Comparison of ENCODE assay signal across 8 cellular contexts in genomic region chr2:113583541-113584225, GRCh38. TPM values are rescaled to one million over a fixed set of nuclear protein-coding genes. Genes with fewer than 3 reads are reported as not detected.
DNase-seq lines count a peak whose midpoint lies in the region; TF ChIP-seq lines count a peak whose summit lies in the region.
"Not testable (repeated sequence)": the region's sequence is repeated elsewhere in the genome, so short reads cannot be mapped to it uniquely, and the experiment has no call there.

No MANE protein-coding gene starts in this region.

- not testable (repeated sequence) for H3K36me3 ChIP-seq in SJCRH30; osteoblast (ENCODE audit: insufficient read depth, low read length)

- H2AK5ac ChIP-seq in H9 (ENCODE audit: insufficient read length, low read length) = not testable (repeated sequence)

- H3K14ac ChIP-seq in H9 (ENCODE audit: insufficient read depth, low read length) = peak overlapping the region; percentile 83

- not testable (repeated sequence) for H3K4ac ChIP-seq in H9 (ENCODE audit: low read depth, low read length)

- not testable (repeated sequence) for H3K27me3 ChIP-seq in H9 (ENCODE audit: insufficient read depth, low read length); SJCRH30; dorsolateral prefrontal cortex; osteoblast (ENCODE audit: insufficient read depth, low read length)

- peak; percentile 82 for DNase-seq in Ammon's horn (ENCODE audit: low spot score)
- DNase-seq in H9 = peak; percentile 83
- peak; percentile 89 to 90 for DNase-seq in SJCRH30
- DNase-seq in activated T-cell treated with anti-CD3 and anti-CD28 coated beads, Interleukin-2, amount 50 U/mL, for 48 hours = peak; percentile 84 to 90
- peak; percentile 62 to 94 (median 79) for DNase-seq in dorsolateral prefrontal cortex
- DNase-seq in osteoblast (ENCODE audit: insufficient read length, low spot score, missing footprints) = peak; percentile 83
- DNase-seq in stimulated activated CD8-positive, alpha-beta memory T cell treated with anti-CD3 and anti-CD28 coated beads, Interleukin-15, amount 100 ng/mL, for 48 hours (ENCODE audit: low read depth in 2 of 2) = peak; percentile 78 to 79

- H3K36me3 Mint-ChIP-seq in H9 (ENCODE audit: insufficient read depth in 1 of 3, low read depth in 3 of 3) = not testable (repeated sequence)

- H3K79me1 ChIP-seq in H9 (ENCODE audit: insufficient read depth, low read depth, low read length, poor library complexity, severe bottlenecking) = not testable (repeated sequence)

- H3K4me2 ChIP-seq in H9 (ENCODE audit: insufficient read depth, insufficient read length, low read length) = peak overlapping the region; percentile 72
- H3K4me2 ChIP-seq in osteoblast (ENCODE audit: insufficient read depth, low read length) = peak overlapping the region; percentile 81

- not testable (repeated sequence) for H4K8ac ChIP-seq in H9 (replicated peaks; ENCODE audit: insufficient read length, low read depth, low read length)

- no CpG with 5 or more reads among the region's 62 CpGs for WGBS in H9 (ENCODE audit: extremely low coverage, insufficient read length, low lambda C conversion rate)

- not testable (repeated sequence) for H3K4me1 ChIP-seq in H9 (ENCODE audit: insufficient read depth, low read length); SJCRH30; osteoblast (ENCODE audit: insufficient read depth, low read length)

- not testable (repeated sequence) for H3T11ph ChIP-seq in H9 (ENCODE audit: low read length)

- not testable (repeated sequence) for H4K5ac ChIP-seq in H9 (ENCODE audit: insufficient read length, low read depth, low read length)

- TF ChIP-seq CTCF in H9 (conservative IDR thresholded peaks at IDR 0.05); osteoblast (IDR thresholded peaks at IDR 0.05; ENCODE audit: extremely low read depth, low read depth, low read length): not testable (repeated sequence)
- TF ChIP-seq CTCF in dorsolateral prefrontal cortex (IDR thresholded peaks at IDR 0.05 in 54 of 56, conservative IDR thresholded peaks at IDR 0.05 in 2 of 56; ENCODE audit: low read depth in 1 of 56, partially characterized antibody in 56 of 56) = peak in 13 of 56 donors; percentile 6 to 39 (median 20)

- not testable (repeated sequence) for H3K23me2 ChIP-seq in H9 (ENCODE audit: insufficient read length, low read depth, low read length, poor library complexity, severe bottlenecking)

- not testable (repeated sequence) for H3K9me3 ChIP-seq in H9 (ENCODE audit: control insufficient read depth, low read depth, low read length); SJCRH30 (replicated peaks); iPS-18c (ENCODE audit: control insufficient read depth, insufficient read depth, low read length); osteoblast (ENCODE audit: low read depth, low read length)

- H2BK5ac ChIP-seq in H9 (ENCODE audit: insufficient read length, low read length) = not testable (repeated sequence)

- H3K56ac ChIP-seq in H9 (ENCODE audit: insufficient read length, low read depth, low read length) = not testable (repeated sequence)

- not testable (repeated sequence) for H2AFZ ChIP-seq in H9 (ENCODE audit: low read length)
- peak overlapping the region; percentile 97 for H2AFZ ChIP-seq in osteoblast (ENCODE audit: low read length)

- H3K23ac ChIP-seq in H9 (ENCODE audit: insufficient read length, low read depth, low read length) = not testable (repeated sequence)

- not testable (repeated sequence) for H2BK120ac ChIP-seq in H9 (ENCODE audit: low read depth, low read length, poor library complexity, severe bottlenecking)

- not testable (repeated sequence) for H2BK20ac ChIP-seq in H9 (ENCODE audit: low read depth, low read length, poor library complexity, severe bottlenecking)

- not testable (repeated sequence) for H2BK15ac ChIP-seq in H9 (ENCODE audit: low read depth, low read length)

- peak overlapping the region; percentile 80 to 96 (median 92); a peak in 5 of 7 replicates for H3K27ac Mint-ChIP-seq in H9

- H3K27ac ChIP-seq in H9 (ENCODE audit: insufficient read length, low read depth, low read length) = not testable (repeated sequence)
- H3K27ac ChIP-seq in SJCRH30 = peak overlapping the region; percentile 87
- H3K27ac ChIP-seq in dorsolateral prefrontal cortex = peak overlapping the region in 57 of 59 donors; percentile 23 to 93 (median 83)
- peak overlapping the region; percentile 37 for H3K27ac ChIP-seq in osteoblast (ENCODE audit: low read depth, low read length)

- not testable (repeated sequence) for H4K91ac ChIP-seq in H9 (ENCODE audit: insufficient read length, low read depth, low read length)

- peaks cover 9 to 17% of the 10 kb centered on the region in 2 experiments for H3K4me1 Mint-ChIP-seq in H9

- peaks cover 11% of the 10 kb centered on the region for H3K27me3 Mint-ChIP-seq in H9 (ENCODE audit: low read depth)

- intact Hi-C loops in dorsolateral prefrontal cortex (cut with DNase I) = not testable (repeated sequence)

- H3K18ac ChIP-seq in H9 (ENCODE audit: insufficient read length, low read depth, low read length) = peak overlapping the region; percentile 21

- H3K9ac ChIP-seq in H9 (ENCODE audit: extremely low read depth, insufficient read length, low read length) = peak overlapping the region; percentile 18

- H4K20me1 ChIP-seq in H9 (ENCODE audit: control insufficient read depth, insufficient read depth, insufficient read length); osteoblast (ENCODE audit: insufficient read depth, low read length): not testable (repeated sequence)

- H3K4me3 ChIP-seq in SJCRH30 = peak overlapping the region; percentile 100
- peak overlapping the region; percentile 49 to 96 (median 76) for H3K4me3 ChIP-seq in dorsolateral prefrontal cortex
- peak overlapping the region; percentile 85 for H3K4me3 ChIP-seq in iPS-18c (ENCODE audit: insufficient read depth, low read depth, low read length)
- H3K4me3 ChIP-seq in osteoblast (ENCODE audit: insufficient read depth, low read length) = peak overlapping the region; percentile 78

- not testable (repeated sequence) for H3K9me3 Mint-ChIP-seq in H9

- H2BK12ac ChIP-seq in H9 (ENCODE audit: insufficient read length, low read depth, low read length) = not testable (repeated sequence)

- peak overlapping the region; percentile 91 to 97 for H3K4me3 Mint-ChIP-seq in H9

- not testable (repeated sequence) for H3K79me2 ChIP-seq in H9 (ENCODE audit: insufficient read depth, low read length); osteoblast (ENCODE audit: insufficient read depth, low read length)

RNA-seq across cellular contexts. Expression of gene RABL2A, which starts 43.4 kb away (rescaled TPM):
- total RNA-seq in H9 (2021) = 11.4 and 12.7 TPM in 2 replicates
- total RNA-seq in SJCRH30 (2014; rRNA removed; shearing (Covaris generic)) = 5.2 and 7.5 TPM in 2 replicates
- total RNA-seq in dorsolateral prefrontal cortex = 10 to 100 TPM; 37.9 to 81.7 (median 56.6) TPM
- 9.4 and 20.3 TPM in 2 replicates for total RNA-seq in osteoblast
